ENCODE assay signal across 9 cellular contexts in the genomic region with DNA sequence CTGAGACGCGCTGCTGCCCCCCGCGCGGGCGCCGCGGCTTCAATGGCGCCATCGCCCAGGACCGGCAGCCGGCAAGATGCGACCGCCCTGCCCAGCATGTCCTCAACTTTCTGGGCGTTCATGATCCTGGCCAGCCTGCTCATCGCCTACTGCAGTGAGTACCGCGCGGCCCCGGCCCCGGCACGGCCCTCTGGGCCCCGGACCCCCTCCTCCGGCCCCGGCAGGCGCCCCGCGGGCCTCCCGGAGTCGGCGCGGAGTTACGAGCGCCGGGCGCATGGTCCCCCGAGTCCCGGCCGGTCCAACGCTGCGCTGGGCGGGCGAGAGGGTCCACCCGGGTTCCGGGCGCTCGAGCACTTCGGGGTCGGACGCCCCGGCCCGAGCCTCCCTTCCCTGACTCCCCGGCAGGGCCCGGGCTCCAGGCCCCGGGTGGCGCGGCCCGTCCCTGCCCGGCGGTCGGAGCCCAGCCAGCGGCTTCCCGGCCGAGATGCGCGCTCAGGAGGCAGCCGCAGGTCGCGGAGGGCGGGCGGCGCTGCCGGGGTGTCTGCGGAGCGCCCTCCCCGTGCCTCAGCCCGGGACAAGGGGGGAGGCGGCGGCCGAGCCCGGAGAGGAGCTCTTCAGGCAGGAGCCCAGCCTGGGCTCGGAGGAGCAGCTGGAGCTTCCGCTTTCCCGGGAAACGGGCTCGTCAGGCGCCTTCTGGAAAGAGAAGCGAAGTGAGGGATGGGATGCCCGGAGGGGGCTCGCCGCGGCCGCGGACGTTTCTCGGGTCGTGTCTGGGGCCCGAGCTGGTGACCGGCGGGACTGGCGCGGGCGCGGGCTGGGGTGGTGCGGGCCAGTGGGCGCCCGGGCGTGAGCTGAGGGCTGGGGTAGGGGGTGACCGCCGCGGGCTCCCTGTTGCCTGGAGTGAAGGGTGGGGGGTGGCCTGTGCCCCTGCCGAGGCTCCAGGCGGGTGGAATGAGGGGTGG.
DNase-seq lines count a peak whose midpoint lies in the region; ATAC-seq and TF ChIP-seq lines count a peak whose summit lies in the region.
"Had no signal": no experiment of that assay in that cellular context is flagged by ENCODE, and none has a peak within 500 bp of the region (broad histone marks: within the 10 kb centered on the region; RNA-seq: fewer than 3 reads in every experiment).

No MANE protein-coding gene starts in this region.

- POLR2A ChIA-PET in HEK293 (lab: Yijun Ruan, JAX): no interaction called here

- no peaks in the 10 kb centered on the region for H3K4me1 ChIP-seq in HEK293 (ENCODE audit: control insufficient read depth, insufficient read depth, low read length)
- H3K4me1 ChIP-seq in smooth muscle cell (ENCODE audit: low read depth): peaks cover 12% of the 10 kb centered on the region

- H4K20me1 ChIP-seq in smooth muscle cell (ENCODE audit: low read depth): no peaks in the 10 kb centered on the region

- TF ChIP-seq CTCF in HEK293 (tag by site-specific recombination; IDR thresholded peaks at IDR 0.05) (no peak), brain microvascular endothelial cell (IDR thresholded peaks at IDR 0.05; ENCODE audit: low read depth, low read length, missing control alignments) (no peak), kidney epithelial cell (IDR thresholded peaks at IDR 0.05; ENCODE audit: insufficient read depth, low read length, poor library complexity, severe bottlenecking) (no peak), smooth muscle cell (IDR thresholded peaks at IDR 0.05; ENCODE audit: borderline replicate concordance, insufficient read depth, poor library complexity, severe bottlenecking) (no peak)

- peak overlapping the region; percentile 96 for H3K4me2 ChIP-seq in smooth muscle cell

- DNase-seq in brain microvascular endothelial cell: no peak
- no peak for DNase-seq in kidney epithelial cell (ENCODE audit: low read depth)
- no peak for DNase-seq in smooth muscle cell (lab: John Stamatoyannopoulos, UW; ENCODE audit: unreplicated experiment)
- DNase-seq in midbrain (lab: John Stamatoyannopoulos, UW): no peak
- DNase-seq in NCI-H526 treated with DMSO at 0.1 percent for 48 hours (lab: John Stamatoyannopoulos, UW): no peak
- DNase-seq in NCI-H187 (lab: John Stamatoyannopoulos, UW): no peak
- DNase-seq: left colon had no signal

- CTCF ChIA-PET in HEK293 (lab: Yijun Ruan, JAX): interaction anchor here (0.6 to 0.7 kb wide), 2 partner anchors 11 to 566 kb away, joined by 3 read pairs; no protein-coding TSS in a partner anchor

- no peaks in the 10 kb centered on the region for H3K79me2 ChIP-seq in smooth muscle cell (ENCODE audit: low read depth)

- no peaks in the 10 kb centered on the region for H3K36me3 ChIP-seq in HEK293 (ENCODE audit: control insufficient read depth in 2 of 2, insufficient read depth in 1 of 2, low read length in 2 of 2)
- H3K36me3 ChIP-seq in brain microvascular endothelial cell (replicated peaks): no peaks in the 10 kb centered on the region
- no peaks in the 10 kb centered on the region for H3K36me3 ChIP-seq in kidney epithelial cell (ENCODE audit: control insufficient read depth, insufficient read depth, low read length)
- no peaks in the 10 kb centered on the region for H3K36me3 ChIP-seq in smooth muscle cell (ENCODE audit: low read depth)

- no peaks in the 10 kb centered on the region for H3F3A ChIP-seq in smooth muscle cell (ENCODE audit: low read depth)

- WGBS in smooth muscle cell (ENCODE audit: low lambda C conversion rate): 2% methylated on average over 79 of the region's 113 CpGs

- H3K27ac ChIP-seq in HEK293 (ENCODE audit: extremely low read depth, low read depth, low read length) (peak overlapping the region; percentile 41; the same call in 1 of the 2 replicates), brain microvascular endothelial cell (no peak overlapping the region), smooth muscle cell (ENCODE audit: low read depth) (no peak overlapping the region)

- H3K9ac ChIP-seq in smooth muscle cell (ENCODE audit: low read depth): peak overlapping the region; percentile 28

- no peaks in the 10 kb centered on the region for H3K9me3 ChIP-seq in HEK293 (ENCODE audit: control insufficient read depth, insufficient read depth, low read depth, low read length)
- H3K9me3 ChIP-seq in smooth muscle cell (replicated peaks; ENCODE audit: low read depth): no peaks in the 10 kb centered on the region

- in situ Hi-C loops in brain microvascular endothelial cell (cut with HindIII; ENCODE audit: low pct_ligation_motif_present, low sequenced_read_pairs): no loop called here

- H2AFZ ChIP-seq in smooth muscle cell (ENCODE audit: low read depth): peak overlapping the region; percentile 72

- H3K4me3 ChIP-seq in HEK293 (ENCODE audit: low read depth, low read length) (no peak overlapping the region), brain microvascular endothelial cell (ENCODE audit: low read depth, low read length) (peak overlapping the region; percentile 33), kidney epithelial cell (ENCODE audit: low read depth, low read length) (peak overlapping the region; percentile 9), smooth muscle cell (peak overlapping the region; percentile 69)

- H3K27me3 ChIP-seq in brain microvascular endothelial cell (replicated peaks): peaks cover 28% of the 10 kb centered on the region
- H3K27me3 ChIP-seq in kidney epithelial cell (ENCODE audit: control insufficient read depth, insufficient read depth, low read length): peaks cover 36% of the 10 kb centered on the region
- peaks cover 33% of the 10 kb centered on the region for H3K27me3 ChIP-seq in smooth muscle cell (ENCODE audit: low read depth)

- ATAC-seq in GM21825 (IDR thresholded peaks at IDR 0.05; ENCODE audit: unreplicated experiment): no peak
- ATAC-seq: left colon had no signal

TF ChIP-seq in HEK293, 187 proteins besides CTCF, POLR2A, EP300 and RAD21 (continues in another document):
- no peak for TF ChIP-seq BCL11B (tag by site-specific recombination; IDR thresholded peaks at IDR 0.05; ENCODE audit: low read depth)
- TF ChIP-seq ZSCAN18 (tag by site-specific recombination; IDR thresholded peaks at IDR 0.05): no peak
- no peak for TF ChIP-seq FEZF1 (tag by site-specific recombination; IDR thresholded peaks at IDR 0.05)
- no peak for TF ChIP-seq PRDM6 (tag by site-specific recombination; IDR thresholded peaks at IDR 0.05)
- TF ChIP-seq ZNF777 (tag by site-specific recombination; IDR thresholded peaks at IDR 0.05; ENCODE audit: borderline replicate concordance): no peak
- TF ChIP-seq RBAK (tag by site-specific recombination; IDR thresholded peaks at IDR 0.05): no peak
- no peak for TF ChIP-seq ZNF157 (tag by site-specific recombination; IDR thresholded peaks at IDR 0.05)
- TF ChIP-seq ZNF558 (tag by site-specific recombination; IDR thresholded peaks at IDR 0.05): no peak
- TF ChIP-seq, protein P1, sequence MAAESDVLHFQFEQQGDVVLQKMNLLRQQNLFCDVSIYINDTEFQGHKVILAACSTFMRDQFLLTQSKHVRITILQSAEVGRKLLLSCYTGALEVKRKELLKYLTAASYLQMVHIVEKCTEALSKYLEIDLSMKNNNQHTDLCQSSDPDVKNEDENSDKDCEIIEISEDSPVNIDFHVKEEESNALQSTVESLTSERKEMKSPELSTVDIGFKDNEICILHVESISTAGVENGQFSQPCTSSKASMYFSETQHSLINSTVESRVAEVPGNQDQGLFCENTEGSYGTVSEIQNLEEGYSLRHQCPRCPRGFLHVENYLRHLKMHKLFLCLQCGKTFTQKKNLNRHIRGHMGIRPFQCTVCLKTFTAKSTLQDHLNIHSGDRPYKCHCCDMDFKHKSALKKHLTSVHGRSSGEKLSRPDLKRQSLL (tag by site-specific recombination; IDR thresholded peaks at IDR 0.05): no peak
- TF ChIP-seq ZNF239 (tag by site-specific recombination; IDR thresholded peaks at IDR 0.05): no peak
- no peak for TF ChIP-seq ZNF521 (tag by site-specific recombination; IDR thresholded peaks at IDR 0.05)
